In genomic region chr10:88190123-88190522, GRCh38 we compare ENCODE assay signal across 30 cellular contexts.
"Had no signal": no experiment of that assay in that cellular context is flagged by ENCODE, and none has a peak within 500 bp of the region (broad histone marks: within the 10 kb centered on the region; RNA-seq: fewer than 3 reads in every experiment).

No MANE protein-coding gene starts in this region.

- H3K9me3 Mint-ChIP-seq: activated naive CD4-positive, alpha-beta T cell treated with anti-CD3 and anti-CD28 coated beads, Interleukin-2, amount 50 U/mL, for 24 hours; activated naive CD8-positive, alpha-beta T cell treated with anti-CD3 and anti-CD28 coated beads, Interleukin-2, amount 50 U/mL, for 24 hours; activated T-helper 2 cell treated with anti-CD3 and anti-CD28 coated beads, Interferon-gamma antibody, Interleukin-2, Interleukin-4, amounts not matched to agents 10 μg/mL and 5 μg/mL and 100 μg/mL, durations not matched to agents 14 hours and 24 hours and 36 hours; central memory CD8-positive, alpha-beta T cell; effector memory CD8-positive, alpha-beta T cell; natural killer cell treated with Interleukin-12 subunit alpha and Interleukin-12 subunit beta and Interleukin-15 and Interleukin-18, amount 100 ng/mL, for 72 hours; stimulated activated memory B cell treated with anti-CD40 and anti-IgM and Interleukin-4, amounts not matched to agents 10 μg/mL and 1 μg/mL and 100 μg/mL, for 72 hours had no signal

- H3K9me3 ChIP-seq: breast epithelium, heart right ventricle, lower lobe of right lung, pancreas, prostate gland, sigmoid colon, suprapubic skin, tibial artery, upper lobe of right lung had no signal

- H3K4me3 Mint-ChIP-seq: activated CD4-positive, alpha-beta T cell treated with anti-CD3 and anti-CD28 coated beads for 36 hours; activated CD8-positive, alpha-beta memory T cell treated with anti-CD3 and anti-CD28 coated beads, Interleukin-2, amount 10 ng/mL, durations not matched to agents 7 days and 5 days; activated CD8-positive, alpha-beta T cell treated with anti-CD3 and anti-CD28 coated beads, Interleukin-2, amount 10 ng/mL, durations not matched to agents 7 days and 5 days; activated naive CD4-positive, alpha-beta T cell treated with anti-CD3 and anti-CD28 coated beads, Interleukin-2, amount 50 U/mL, for 24 hours; activated naive CD8-positive, alpha-beta T cell treated with anti-CD3 and anti-CD28 coated beads, Interleukin-2, amount 50 U/mL, for 24 hours; central memory CD8-positive, alpha-beta T cell; effector memory CD8-positive, alpha-beta T cell; natural killer cell treated with Interleukin-12 subunit alpha and Interleukin-12 subunit beta and Interleukin-15 and Interleukin-18, amount 100 ng/mL, for 72 hours; stimulated activated memory B cell treated with anti-CD40 and anti-IgM and Interleukin-4, amounts not matched to agents 10 μg/mL and 1 μg/mL and 100 μg/mL, for 72 hours had no signal

- DNase-seq: activated CD4-positive, alpha-beta T cell treated with anti-CD3 and anti-CD28 coated beads for 36 hours; activated CD4-positive, CD25-positive, alpha-beta regulatory T cell; activated CD8-positive, alpha-beta memory T cell treated with anti-CD3 and anti-CD28 coated beads, Interleukin-2, amount 10 ng/mL, durations not matched to agents 7 days and 5 days; activated CD8-positive, alpha-beta T cell treated with anti-CD3 and anti-CD28 coated beads, Interleukin-2, amount 10 ng/mL, durations not matched to agents 7 days and 5 days; activated naive CD8-positive, alpha-beta T cell treated with anti-CD3 and anti-CD28 coated beads, Interleukin-2, amount 50 U/mL, for 24 hours; activated T-cell treated with anti-CD3 and anti-CD28 coated beads, Interleukin-2, amount 50 U/mL, for 48 hours; effector memory CD8-positive, alpha-beta T cell; erythroblast; foreskin keratinocyte; heart right ventricle; lower lobe of right lung; mesenchymal stem cell; pancreas; sigmoid colon; stimulated activated CD4-positive, alpha-beta T cell treated with anti-CD3 and anti-CD28 coated beads, Interleukin-1b, Interleukin-23, amount 100 ng/mL, for 48 hours; stimulated activated CD4-positive, alpha-beta T cell treated with anti-CD3 and anti-CD28 coated beads, Interleukin-4, amount 100 ng/mL, for 4 hours; stimulated activated CD8-positive, alpha-beta memory T cell treated with anti-CD3 and anti-CD28 coated beads, Interleukin-4, amount 100 ng/mL, for 48 hours; tibial artery; upper lobe of right lung had no signal

- H3K4me2 ChIP-seq: smooth muscle cell had no signal

- ATAC-seq: activated CD4-positive, alpha-beta T cell treated with anti-CD3 and anti-CD28 coated beads for 36 hours; activated CD8-positive, alpha-beta memory T cell treated with anti-CD3 and anti-CD28 coated beads, Interleukin-2, amount 10 ng/mL, durations not matched to agents 7 days and 5 days; activated CD8-positive, alpha-beta T cell treated with anti-CD3 and anti-CD28 coated beads, Interleukin-2, amount 10 ng/mL, durations not matched to agents 7 days and 5 days; activated naive CD8-positive, alpha-beta T cell treated with anti-CD3 and anti-CD28 coated beads, Interleukin-2, amount 50 U/mL, for 24 hours; effector memory CD8-positive, alpha-beta T cell; foreskin keratinocyte; left lobe of liver; lower lobe of right lung; natural killer cell treated with Interleukin-12 subunit alpha and Interleukin-12 subunit beta and Interleukin-15 and Interleukin-18, amount 100 ng/mL, for 72 hours; pancreas; stimulated activated memory B cell treated with anti-CD40 and anti-IgM and Interleukin-4, amounts not matched to agents 10 μg/mL and 1 μg/mL and 100 μg/mL, for 72 hours; upper lobe of right lung had no signal

- H3K4me3 ChIP-seq: breast epithelium, coronary artery, heart right ventricle, lower lobe of right lung, pancreas, prostate gland, sigmoid colon, smooth muscle cell, suprapubic skin, tibial artery, upper lobe of right lung had no signal

- H3K36me3 Mint-ChIP-seq: activated CD8-positive, alpha-beta memory T cell treated with anti-CD3 and anti-CD28 coated beads, Interleukin-2, amount 10 ng/mL, durations not matched to agents 7 days and 5 days; activated naive CD4-positive, alpha-beta T cell treated with anti-CD3 and anti-CD28 coated beads, Interleukin-2, amount 50 U/mL, for 24 hours; natural killer cell treated with Interleukin-12 subunit alpha and Interleukin-12 subunit beta and Interleukin-15 and Interleukin-18, amount 100 ng/mL, for 72 hours; stimulated activated memory B cell treated with anti-CD40 and anti-IgM and Interleukin-4, amounts not matched to agents 10 μg/mL and 1 μg/mL and 100 μg/mL, for 72 hours had no signal

- H3K36me3 ChIP-seq: breast epithelium, heart right ventricle, lower lobe of right lung, pancreas, prostate gland, sigmoid colon, suprapubic skin, tibial artery, upper lobe of right lung had no signal

- H3K27me3 ChIP-seq: breast epithelium, foreskin keratinocyte, heart right ventricle, pancreas, sigmoid colon, suprapubic skin, tibial artery, upper lobe of right lung had no signal

- H3K27ac Mint-ChIP-seq: activated CD4-positive, alpha-beta T cell treated with anti-CD3 and anti-CD28 coated beads for 36 hours; activated CD8-positive, alpha-beta memory T cell treated with anti-CD3 and anti-CD28 coated beads, Interleukin-2, amount 10 ng/mL, durations not matched to agents 7 days and 5 days; activated CD8-positive, alpha-beta T cell treated with anti-CD3 and anti-CD28 coated beads, Interleukin-2, amount 10 ng/mL, durations not matched to agents 7 days and 5 days; activated naive CD4-positive, alpha-beta T cell treated with anti-CD3 and anti-CD28 coated beads, Interleukin-2, amount 50 U/mL, for 24 hours; activated naive CD8-positive, alpha-beta T cell treated with anti-CD3 and anti-CD28 coated beads, Interleukin-2, amount 50 U/mL, for 24 hours; activated T-helper 2 cell treated with anti-CD3 and anti-CD28 coated beads, Interferon-gamma antibody, Interleukin-2, Interleukin-4, amounts not matched to agents 10 μg/mL and 5 μg/mL and 100 μg/mL, durations not matched to agents 14 hours and 24 hours and 36 hours; effector memory CD8-positive, alpha-beta T cell; natural killer cell treated with Interleukin-12 subunit alpha and Interleukin-12 subunit beta and Interleukin-15 and Interleukin-18, amount 100 ng/mL, for 72 hours; stimulated activated memory B cell treated with anti-CD40 and anti-IgM and Interleukin-4, amounts not matched to agents 10 μg/mL and 1 μg/mL and 100 μg/mL, for 72 hours had no signal

- H3K4me1 ChIP-seq: breast epithelium, foreskin keratinocyte, prostate gland, sigmoid colon, tibial artery had no signal

- H3K27ac ChIP-seq: breast epithelium, coronary artery, foreskin keratinocyte, heart right ventricle, lower lobe of right lung, pancreas, prostate gland, sigmoid colon, suprapubic skin, tibial artery, upper lobe of right lung had no signal

- H3K27me3 Mint-ChIP-seq: activated CD4-positive, alpha-beta T cell treated with anti-CD3 and anti-CD28 coated beads for 36 hours; activated naive CD4-positive, alpha-beta T cell treated with anti-CD3 and anti-CD28 coated beads, Interleukin-2, amount 50 U/mL, for 24 hours; activated naive CD8-positive, alpha-beta T cell treated with anti-CD3 and anti-CD28 coated beads, Interleukin-2, amount 50 U/mL, for 24 hours; central memory CD8-positive, alpha-beta T cell; effector memory CD8-positive, alpha-beta T cell; stimulated activated memory B cell treated with anti-CD40 and anti-IgM and Interleukin-4, amounts not matched to agents 10 μg/mL and 1 μg/mL and 100 μg/mL, for 72 hours had no signal
